Comparison of ENCODE assay signal across 11 cellular contexts in genomic region chr4:53748328-53748772, GRCh38.
A peak's percentile ranks its signal among the peaks of the same experiment; 100 is the strongest.
DNase-seq lines count a peak whose midpoint lies in the region; ATAC-seq and TF ChIP-seq lines count a peak whose summit lies in the region.
"Had no signal": no experiment of that assay in that cellular context is flagged by ENCODE, and none has a peak within 500 bp of the region (broad histone marks: within the 10 kb centered on the region; RNA-seq: fewer than 3 reads in every experiment).

No MANE protein-coding gene starts in this region.

- POLR2A ChIA-PET in activated B cell treated with CpG ODN at 0.5 μM for 24 hours (lab: Charles Lee): interaction anchor here (0.6 to 1.9 kb wide), 4 partner anchors 43 to 1673 kb away, joined by 5 to 15 read pairs (median 6); no protein-coding TSS in a partner anchor

- CTCF ChIA-PET in activated B cell treated with CpG ODN at 0.5 μM for 24 hours (lab: Charles Lee): interaction anchor here (0.7 to 1.9 kb wide), 3 partner anchors 16 to 45 kb away, joined by 3 to 14 read pairs (median 8); no protein-coding TSS in a partner anchor

- H3K27ac Mint-ChIP-seq in activated B cell treated with CpG ODN at 0.5 μM for 24 hours: peak overlapping the region; percentile 84
- H3K27ac Mint-ChIP-seq: activated T-helper 17 cell treated with anti-CD3 and anti-CD28 coated beads, Interleukin-2, amount 50 U/mL, for 72 hours; type B pancreatic cell had no signal

- ATAC-seq in GM18498 (IDR thresholded peaks at IDR 0.05; ENCODE audit: unreplicated experiment) (peak; percentile 97), GM21423 (IDR thresholded peaks at IDR 0.05; ENCODE audit: unreplicated experiment) (peak; percentile 97), HG03175 (IDR thresholded peaks at IDR 0.05; ENCODE audit: unreplicated experiment) (peak; percentile 98), activated B cell treated with CpG ODN at 0.5 μM for 24 hours (ENCODE audit: low read depth) (peak; percentile 94)
- ATAC-seq: activated T-helper 17 cell treated with anti-CD3 and anti-CD28 coated beads, Interleukin-2, amount 50 U/mL, for 72 hours had no signal

- TF ChIP-seq CTCF in activated B cell treated with CpG ODN at 0.5 μM for 24 hours (IDR thresholded peaks at IDR 0.05): no peak

- peaks cover 7% of the 10 kb centered on the region for H3K9me3 Mint-ChIP-seq in activated B cell treated with CpG ODN at 0.5 μM for 24 hours
- H3K9me3 Mint-ChIP-seq: activated T-helper 17 cell treated with anti-CD3 and anti-CD28 coated beads, Interleukin-2, amount 50 U/mL, for 72 hours; type B pancreatic cell had no signal

- H3K36me3 Mint-ChIP-seq in activated B cell treated with CpG ODN at 0.5 μM for 24 hours (ENCODE audit: low read depth): no peaks in the 10 kb centered on the region
- H3K36me3 Mint-ChIP-seq: type B pancreatic cell had no signal

- H3K27me3 Mint-ChIP-seq in activated B cell treated with CpG ODN at 0.5 μM for 24 hours: no peaks in the 10 kb centered on the region
- H3K27me3 Mint-ChIP-seq: type B pancreatic cell had no signal

- intact Hi-C loops in activated B cell treated with CpG ODN at 0.5 μM for 24 hours (cut with micrococcal nuclease): loop anchor here (1.0 to 10.0 kb wide), 4 partner anchors 46 to 381 kb away; partner anchors contain the start of genes CHIC2 and SCFD2

- H3K4me1 Mint-ChIP-seq in activated B cell treated with CpG ODN at 0.5 μM for 24 hours: peaks cover 63% of the 10 kb centered on the region
- H3K4me1 Mint-ChIP-seq: activated T-helper 17 cell treated with anti-CD3 and anti-CD28 coated beads, Interleukin-2, amount 50 U/mL, for 72 hours had no signal

- peak overlapping the region; percentile 7 for H3K4me3 Mint-ChIP-seq in activated B cell treated with CpG ODN at 0.5 μM for 24 hours
- H3K4me3 Mint-ChIP-seq: activated T-helper 17 cell treated with anti-CD3 and anti-CD28 coated beads, Interleukin-2, amount 50 U/mL, for 72 hours; type B pancreatic cell had no signal

- peak; percentile 46 for DNase-seq in activated B cell treated with CpG ODN at 0.5 μM for 24 hours
- DNase-seq in anterior cingulate cortex (lab: John Stamatoyannopoulos, UW): no peak
- DNase-seq in NCI-H2196 (lab: John Stamatoyannopoulos, UW; ENCODE audit: unreplicated experiment): no peak
- no peak for DNase-seq in T-helper 1 cell
- no peak for DNase-seq in activated T-cell treated with anti-CD3 and anti-CD28 coated beads, Interleukin-2, amount 50 U/mL, for 48 hours
- DNase-seq: stimulated activated CD4-positive, alpha-beta T cell treated with anti-CD3 and anti-CD28 coated beads, Interleukin-12 subunit alpha, Interleukin-12 subunit beta, amount 100 ng/mL, for 4 hours had no signal
